1 cellular context compared by ENCODE assay signal in the genomic region with DNA sequence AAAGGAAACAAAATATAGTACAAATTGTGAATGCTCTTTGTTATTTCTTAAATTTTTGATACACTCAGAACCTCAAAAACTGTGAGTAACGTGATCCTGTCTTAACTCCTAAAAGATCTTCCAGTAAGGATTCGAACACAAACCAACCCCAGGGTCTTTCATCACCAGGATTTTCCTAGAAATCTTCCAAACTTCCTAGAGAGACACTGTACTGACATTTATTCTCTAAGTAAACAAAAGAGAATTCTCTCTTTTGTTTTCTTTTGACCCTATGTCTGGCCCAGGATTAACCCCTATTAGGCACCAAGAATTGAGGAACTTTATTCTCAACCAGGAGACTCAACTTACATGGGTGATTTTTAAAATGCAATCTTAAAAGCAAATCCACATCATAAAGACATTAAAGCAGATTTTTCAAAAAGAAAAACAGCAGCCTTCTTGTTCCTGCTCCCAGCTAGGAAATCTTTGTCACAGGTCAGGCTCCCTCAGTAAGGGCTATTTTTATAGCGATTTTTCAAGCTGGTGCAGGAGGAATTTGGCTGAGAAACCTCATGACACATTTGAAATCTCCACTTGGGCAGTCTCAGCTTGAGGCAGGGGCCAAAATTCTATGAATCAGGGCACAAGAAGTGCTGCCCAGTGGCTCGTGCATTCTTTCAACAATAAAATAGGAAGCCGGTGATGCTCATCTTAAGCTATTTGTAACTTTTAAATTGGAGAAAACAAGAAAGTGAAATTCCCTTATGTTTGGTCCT.
TF ChIP-seq lines count a peak whose summit lies in the region.

No MANE protein-coding gene starts in this region.

TF ChIP-seq in HepG2, 621 proteins besides CTCF, POLR2A, EP300 and RAD21 (continued from another document):
- TF ChIP-seq, protein P1, sequence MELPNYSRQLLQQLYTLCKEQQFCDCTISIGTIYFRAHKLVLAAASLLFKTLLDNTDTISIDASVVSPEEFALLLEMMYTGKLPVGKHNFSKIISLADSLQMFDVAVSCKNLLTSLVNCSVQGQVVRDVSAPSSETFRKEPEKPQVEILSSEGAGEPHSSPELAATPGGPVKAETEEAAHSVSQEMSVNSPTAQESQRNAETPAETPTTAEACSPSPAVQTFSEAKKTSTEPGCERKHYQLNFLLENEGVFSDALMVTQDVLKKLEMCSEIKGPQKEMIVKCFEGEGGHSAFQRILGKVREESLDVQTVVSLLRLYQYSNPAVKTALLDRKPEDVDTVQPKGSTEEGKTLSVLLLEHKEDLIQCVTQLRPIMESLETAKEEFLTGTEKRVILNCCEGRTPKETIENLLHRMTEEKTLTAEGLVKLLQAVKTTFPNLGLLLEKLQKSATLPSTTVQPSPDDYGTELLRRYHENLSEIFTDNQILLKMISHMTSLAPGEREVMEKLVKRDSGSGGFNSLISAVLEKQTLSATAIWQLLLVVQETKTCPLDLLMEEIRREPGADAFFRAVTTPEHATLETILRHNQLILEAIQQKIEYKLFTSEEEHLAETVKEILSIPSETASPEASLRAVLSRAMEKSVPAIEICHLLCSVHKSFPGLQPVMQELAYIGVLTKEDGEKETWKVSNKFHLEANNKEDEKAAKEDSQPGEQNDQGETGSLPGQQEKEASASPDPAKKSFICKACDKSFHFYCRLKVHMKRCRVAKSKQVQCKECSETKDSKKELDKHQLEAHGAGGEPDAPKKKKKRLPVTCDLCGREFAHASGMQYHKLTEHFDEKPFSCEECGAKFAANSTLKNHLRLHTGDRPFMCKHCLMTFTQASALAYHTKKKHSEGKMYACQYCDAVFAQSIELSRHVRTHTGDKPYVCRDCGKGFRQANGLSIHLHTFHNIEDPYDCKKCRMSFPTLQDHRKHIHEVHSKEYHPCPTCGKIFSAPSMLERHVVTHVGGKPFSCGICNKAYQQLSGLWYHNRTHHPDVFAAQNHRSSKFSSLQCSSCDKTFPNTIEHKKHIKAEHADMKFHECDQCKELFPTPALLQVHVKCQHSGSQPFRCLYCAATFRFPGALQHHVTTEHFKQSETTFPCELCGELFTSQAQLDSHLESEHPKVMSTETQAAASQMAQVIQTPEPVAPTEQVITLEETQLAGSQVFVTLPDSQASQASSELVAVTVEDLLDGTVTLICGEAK (IDR thresholded peaks at IDR 0.05): no peak
- TF ChIP-seq, protein P1 (CRISPR knock-in tag; IDR thresholded peaks at IDR 0.05): no peak
- no peak for TF ChIP-seq ZNF841 (CRISPR knock-in tag; IDR thresholded peaks at IDR 0.05; ENCODE audit: borderline replicate concordance)
- no peak for TF ChIP-seq RBM22 (optimal IDR thresholded peaks at IDR 0.05; ENCODE audit: low read length)
- TF ChIP-seq BRD4 (CRISPR knock-in tag; IDR thresholded peaks at IDR 0.05): no peak
- no peak for TF ChIP-seq MAFF (IDR thresholded peaks at IDR 0.05; ENCODE audit: low read depth, low read length)
- 0 out of 2 replicates have a peak, but pooled peaks have one; percentile 19 for TF ChIP-seq TCF7 (IDR thresholded peaks at IDR 0.05; ENCODE audit: low read depth)
- TF ChIP-seq, protein P2, sequence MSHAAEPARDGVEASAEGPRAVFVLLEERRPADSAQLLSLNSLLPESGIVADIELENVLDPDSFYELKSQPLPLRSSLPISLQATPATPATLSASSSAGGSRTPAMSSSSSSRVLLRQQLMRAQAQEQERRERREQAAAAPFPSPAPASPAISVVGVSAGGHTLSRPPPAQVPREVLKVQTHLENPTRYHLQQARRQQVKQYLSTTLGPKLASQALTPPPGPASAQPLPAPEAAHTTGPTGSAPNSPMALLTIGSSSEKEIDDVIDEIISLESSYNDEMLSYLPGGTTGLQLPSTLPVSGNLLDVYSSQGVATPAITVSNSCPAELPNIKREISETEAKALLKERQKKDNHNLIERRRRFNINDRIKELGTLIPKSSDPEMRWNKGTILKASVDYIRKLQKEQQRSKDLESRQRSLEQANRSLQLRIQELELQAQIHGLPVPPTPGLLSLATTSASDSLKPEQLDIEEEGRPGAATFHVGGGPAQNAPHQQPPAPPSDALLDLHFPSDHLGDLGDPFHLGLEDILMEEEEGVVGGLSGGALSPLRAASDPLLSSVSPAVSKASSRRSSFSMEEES (CRISPR knock-in tag; IDR thresholded peaks at IDR 0.05): no peak
- TF ChIP-seq ZBTB7A (CRISPR knock-in tag; IDR thresholded peaks at IDR 0.05): no peak
- peak; percentile 25; the same call in 1 of the 2 replicates for TF ChIP-seq FOXJ3 (CRISPR knock-in tag; IDR thresholded peaks at IDR 0.05; ENCODE audit: borderline replicate concordance)
- TF ChIP-seq, protein P3, sequence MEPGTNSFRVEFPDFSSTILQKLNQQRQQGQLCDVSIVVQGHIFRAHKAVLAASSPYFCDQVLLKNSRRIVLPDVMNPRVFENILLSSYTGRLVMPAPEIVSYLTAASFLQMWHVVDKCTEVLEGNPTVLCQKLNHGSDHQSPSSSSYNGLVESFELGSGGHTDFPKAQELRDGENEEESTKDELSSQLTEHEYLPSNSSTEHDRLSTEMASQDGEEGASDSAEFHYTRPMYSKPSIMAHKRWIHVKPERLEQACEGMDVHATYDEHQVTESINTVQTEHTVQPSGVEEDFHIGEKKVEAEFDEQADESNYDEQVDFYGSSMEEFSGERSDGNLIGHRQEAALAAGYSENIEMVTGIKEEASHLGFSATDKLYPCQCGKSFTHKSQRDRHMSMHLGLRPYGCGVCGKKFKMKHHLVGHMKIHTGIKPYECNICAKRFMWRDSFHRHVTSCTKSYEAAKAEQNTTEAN (CRISPR knock-in tag; conservative IDR thresholded peaks at IDR 0.05): 0 out of 2 replicates have a peak, but pooled peaks have one; percentile 24
- TF ChIP-seq, protein P4, sequence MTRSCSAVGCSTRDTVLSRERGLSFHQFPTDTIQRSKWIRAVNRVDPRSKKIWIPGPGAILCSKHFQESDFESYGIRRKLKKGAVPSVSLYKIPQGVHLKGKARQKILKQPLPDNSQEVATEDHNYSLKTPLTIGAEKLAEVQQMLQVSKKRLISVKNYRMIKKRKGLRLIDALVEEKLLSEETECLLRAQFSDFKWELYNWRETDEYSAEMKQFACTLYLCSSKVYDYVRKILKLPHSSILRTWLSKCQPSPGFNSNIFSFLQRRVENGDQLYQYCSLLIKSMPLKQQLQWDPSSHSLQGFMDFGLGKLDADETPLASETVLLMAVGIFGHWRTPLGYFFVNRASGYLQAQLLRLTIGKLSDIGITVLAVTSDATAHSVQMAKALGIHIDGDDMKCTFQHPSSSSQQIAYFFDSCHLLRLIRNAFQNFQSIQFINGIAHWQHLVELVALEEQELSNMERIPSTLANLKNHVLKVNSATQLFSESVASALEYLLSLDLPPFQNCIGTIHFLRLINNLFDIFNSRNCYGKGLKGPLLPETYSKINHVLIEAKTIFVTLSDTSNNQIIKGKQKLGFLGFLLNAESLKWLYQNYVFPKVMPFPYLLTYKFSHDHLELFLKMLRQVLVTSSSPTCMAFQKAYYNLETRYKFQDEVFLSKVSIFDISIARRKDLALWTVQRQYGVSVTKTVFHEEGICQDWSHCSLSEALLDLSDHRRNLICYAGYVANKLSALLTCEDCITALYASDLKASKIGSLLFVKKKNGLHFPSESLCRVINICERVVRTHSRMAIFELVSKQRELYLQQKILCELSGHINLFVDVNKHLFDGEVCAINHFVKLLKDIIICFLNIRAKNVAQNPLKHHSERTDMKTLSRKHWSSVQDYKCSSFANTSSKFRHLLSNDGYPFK (CRISPR knock-in tag; IDR thresholded peaks at IDR 0.05; ENCODE audit: borderline replicate concordance): no peak
- peak; percentile 77 for TF ChIP-seq RXRB (CRISPR knock-in tag; IDR thresholded peaks at IDR 0.05; ENCODE audit: borderline replicate concordance)
- TF ChIP-seq, protein P5, sequence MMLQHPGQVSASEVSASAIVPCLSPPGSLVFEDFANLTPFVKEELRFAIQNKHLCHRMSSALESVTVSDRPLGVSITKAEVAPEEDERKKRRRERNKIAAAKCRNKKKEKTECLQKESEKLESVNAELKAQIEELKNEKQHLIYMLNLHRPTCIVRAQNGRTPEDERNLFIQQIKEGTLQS (CRISPR knock-in tag; IDR thresholded peaks at IDR 0.05): peak; percentile 29; the same call in 1 of the 2 replicates
- no peak for TF ChIP-seq ZNF577 (CRISPR knock-in tag; IDR thresholded peaks at IDR 0.05; ENCODE audit: borderline replicate concordance, low read depth)
- TF ChIP-seq, protein P6, sequence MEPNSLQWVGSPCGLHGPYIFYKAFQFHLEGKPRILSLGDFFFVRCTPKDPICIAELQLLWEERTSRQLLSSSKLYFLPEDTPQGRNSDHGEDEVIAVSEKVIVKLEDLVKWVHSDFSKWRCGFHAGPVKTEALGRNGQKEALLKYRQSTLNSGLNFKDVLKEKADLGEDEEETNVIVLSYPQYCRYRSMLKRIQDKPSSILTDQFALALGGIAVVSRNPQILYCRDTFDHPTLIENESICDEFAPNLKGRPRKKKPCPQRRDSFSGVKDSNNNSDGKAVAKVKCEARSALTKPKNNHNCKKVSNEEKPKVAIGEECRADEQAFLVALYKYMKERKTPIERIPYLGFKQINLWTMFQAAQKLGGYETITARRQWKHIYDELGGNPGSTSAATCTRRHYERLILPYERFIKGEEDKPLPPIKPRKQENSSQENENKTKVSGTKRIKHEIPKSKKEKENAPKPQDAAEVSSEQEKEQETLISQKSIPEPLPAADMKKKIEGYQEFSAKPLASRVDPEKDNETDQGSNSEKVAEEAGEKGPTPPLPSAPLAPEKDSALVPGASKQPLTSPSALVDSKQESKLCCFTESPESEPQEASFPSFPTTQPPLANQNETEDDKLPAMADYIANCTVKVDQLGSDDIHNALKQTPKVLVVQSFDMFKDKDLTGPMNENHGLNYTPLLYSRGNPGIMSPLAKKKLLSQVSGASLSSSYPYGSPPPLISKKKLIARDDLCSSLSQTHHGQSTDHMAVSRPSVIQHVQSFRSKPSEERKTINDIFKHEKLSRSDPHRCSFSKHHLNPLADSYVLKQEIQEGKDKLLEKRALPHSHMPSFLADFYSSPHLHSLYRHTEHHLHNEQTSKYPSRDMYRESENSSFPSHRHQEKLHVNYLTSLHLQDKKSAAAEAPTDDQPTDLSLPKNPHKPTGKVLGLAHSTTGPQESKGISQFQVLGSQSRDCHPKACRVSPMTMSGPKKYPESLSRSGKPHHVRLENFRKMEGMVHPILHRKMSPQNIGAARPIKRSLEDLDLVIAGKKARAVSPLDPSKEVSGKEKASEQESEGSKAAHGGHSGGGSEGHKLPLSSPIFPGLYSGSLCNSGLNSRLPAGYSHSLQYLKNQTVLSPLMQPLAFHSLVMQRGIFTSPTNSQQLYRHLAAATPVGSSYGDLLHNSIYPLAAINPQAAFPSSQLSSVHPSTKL (CRISPR knock-in tag; IDR thresholded peaks at IDR 0.05): peak; percentile 85
- no peak for TF ChIP-seq SMARCC2 (IDR thresholded peaks at IDR 0.05)
- TF ChIP-seq HNF4A (CRISPR knock-in tag; IDR thresholded peaks at IDR 0.05): 0 out of 2 replicates have a peak, but pooled peaks have one; percentile 17
- TF ChIP-seq ASH2L (IDR thresholded peaks at IDR 0.05; ENCODE audit: insufficient read length, low read depth, low read length): peak; percentile 16
- no peak for TF ChIP-seq ZFP1 (CRISPR knock-in tag; IDR thresholded peaks at IDR 0.05)
- no peak for TF ChIP-seq MAFK (conservative IDR thresholded peaks at IDR 0.05 in 1 of 2, IDR thresholded peaks at IDR 0.05 in 1 of 2; ENCODE audit: low read length in 2 of 2)
- no peak for TF ChIP-seq FOXP1 (IDR thresholded peaks at IDR 0.05)
- 0 out of 2 replicates have a peak, but pooled peaks have one; percentile 46 for TF ChIP-seq FOXP1 (CRISPR knock-in tag; IDR thresholded peaks at IDR 0.05)
- no peak for TF ChIP-seq ZNF792 (CRISPR knock-in tag; IDR thresholded peaks at IDR 0.05)
- TF ChIP-seq CEBPG (CRISPR knock-in tag; IDR thresholded peaks at IDR 0.05): peak; percentile 60
- TF ChIP-seq NR2F1 (CRISPR knock-in tag; IDR thresholded peaks at IDR 0.05): peak; percentile 70 to 77
- no peak for TF ChIP-seq GATA4 (IDR thresholded peaks at IDR 0.05; ENCODE audit: borderline replicate concordance, low read depth)
- TF ChIP-seq ZNF205 (CRISPR knock-in tag; IDR thresholded peaks at IDR 0.05): 0 out of 2 replicates have a peak, but pooled peaks have one; percentile 87
- TF ChIP-seq, protein P7, sequence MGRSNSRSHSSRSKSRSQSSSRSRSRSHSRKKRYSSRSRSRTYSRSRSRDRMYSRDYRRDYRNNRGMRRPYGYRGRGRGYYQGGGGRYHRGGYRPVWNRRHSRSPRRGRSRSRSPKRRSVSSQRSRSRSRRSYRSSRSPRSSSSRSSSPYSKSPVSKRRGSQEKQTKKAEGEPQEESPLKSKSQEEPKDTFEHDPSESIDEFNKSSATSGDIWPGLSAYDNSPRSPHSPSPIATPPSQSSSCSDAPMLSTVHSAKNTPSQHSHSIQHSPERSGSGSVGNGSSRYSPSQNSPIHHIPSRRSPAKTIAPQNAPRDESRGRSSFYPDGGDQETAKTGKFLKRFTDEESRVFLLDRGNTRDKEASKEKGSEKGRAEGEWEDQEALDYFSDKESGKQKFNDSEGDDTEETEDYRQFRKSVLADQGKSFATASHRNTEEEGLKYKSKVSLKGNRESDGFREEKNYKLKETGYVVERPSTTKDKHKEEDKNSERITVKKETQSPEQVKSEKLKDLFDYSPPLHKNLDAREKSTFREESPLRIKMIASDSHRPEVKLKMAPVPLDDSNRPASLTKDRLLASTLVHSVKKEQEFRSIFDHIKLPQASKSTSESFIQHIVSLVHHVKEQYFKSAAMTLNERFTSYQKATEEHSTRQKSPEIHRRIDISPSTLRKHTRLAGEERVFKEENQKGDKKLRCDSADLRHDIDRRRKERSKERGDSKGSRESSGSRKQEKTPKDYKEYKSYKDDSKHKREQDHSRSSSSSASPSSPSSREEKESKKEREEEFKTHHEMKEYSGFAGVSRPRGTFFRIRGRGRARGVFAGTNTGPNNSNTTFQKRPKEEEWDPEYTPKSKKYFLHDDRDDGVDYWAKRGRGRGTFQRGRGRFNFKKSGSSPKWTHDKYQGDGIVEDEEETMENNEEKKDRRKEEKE (IDR thresholded peaks at IDR 0.05): no peak
